1 cellular context compared by ENCODE assay signal in the genomic region with DNA sequence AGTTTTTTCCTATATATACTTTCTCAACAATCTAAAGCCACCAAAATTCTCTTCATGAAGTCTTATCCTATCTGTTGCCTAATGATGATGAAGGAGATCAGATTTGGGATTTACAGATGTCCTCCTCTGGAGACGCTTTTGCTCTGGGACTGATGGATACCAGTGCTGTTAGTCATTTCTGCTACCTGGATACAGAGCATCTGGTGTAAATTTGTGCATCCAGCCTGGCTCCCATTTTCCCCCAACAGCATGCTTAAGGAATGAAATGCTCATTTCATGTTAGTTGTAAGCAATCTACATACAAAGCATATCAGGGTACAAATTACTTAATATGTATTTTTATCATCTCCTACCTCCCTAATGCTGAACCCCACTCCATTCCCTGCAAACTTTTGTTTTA.
TF ChIP-seq lines count a peak whose summit lies in the region.

No MANE protein-coding gene starts in this region.

TF ChIP-seq in SK-N-SH treated with all-trans-retinoic acid at 6 μM for 48 hours, 23 proteins besides CTCF, POLR2A, EP300 and RAD21 (continued from another document):
- TF ChIP-seq, protein P1, sequence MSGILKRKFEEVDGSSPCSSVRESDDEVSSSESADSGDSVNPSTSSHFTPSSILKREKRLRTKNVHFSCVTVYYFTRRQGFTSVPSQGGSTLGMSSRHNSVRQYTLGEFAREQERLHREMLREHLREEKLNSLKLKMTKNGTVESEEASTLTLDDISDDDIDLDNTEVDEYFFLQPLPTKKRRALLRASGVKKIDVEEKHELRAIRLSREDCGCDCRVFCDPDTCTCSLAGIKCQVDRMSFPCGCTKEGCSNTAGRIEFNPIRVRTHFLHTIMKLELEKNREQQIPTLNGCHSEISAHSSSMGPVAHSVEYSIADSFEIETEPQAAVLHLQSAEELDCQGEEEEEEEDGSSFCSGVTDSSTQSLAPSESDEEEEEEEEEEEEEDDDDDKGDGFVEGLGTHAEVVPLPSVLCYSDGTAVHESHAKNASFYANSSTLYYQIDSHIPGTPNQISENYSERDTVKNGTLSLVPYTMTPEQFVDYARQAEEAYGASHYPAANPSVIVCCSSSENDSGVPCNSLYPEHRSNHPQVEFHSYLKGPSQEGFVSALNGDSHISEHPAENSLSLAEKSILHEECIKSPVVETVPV (CRISPR knock-in tag; IDR thresholded peaks at IDR 0.05): no peak
- TF ChIP-seq ZNF8 (CRISPR knock-in tag; IDR thresholded peaks at IDR 0.05): no peak
- TF ChIP-seq GLIS3 (CRISPR knock-in tag; IDR thresholded peaks at IDR 0.05): no peak
TF ChIP-seq in SK-N-SH treated with all-trans-retinoic acid at 6 μM for 48 hours: peak in this region for 0.
